In genomic region chr6:111745186-111745585, GRCh38 we compare ENCODE assay signal across 15 cellular contexts.
DNase-seq lines count a peak whose midpoint lies in the region; ATAC-seq and TF ChIP-seq lines count a peak whose summit lies in the region.
"Had no signal": no experiment of that assay in that cellular context is flagged by ENCODE, and none has a peak within 500 bp of the region (broad histone marks: within the 10 kb centered on the region; RNA-seq: fewer than 3 reads in every experiment).

No MANE protein-coding gene starts in this region.

- no peaks in the 10 kb centered on the region for H3K27me3 Mint-ChIP-seq in activated CD4-positive, alpha-beta T cell treated with anti-CD3 and anti-CD28 coated beads, Interleukin-2, amount 10 ng/mL, durations not matched to agents 7 days and 5 days
- H3K27me3 Mint-ChIP-seq in GM23338 (ENCODE audit: insufficient read depth, low read depth, poor library complexity) (peaks cover 2% of the 10 kb centered on the region), endothelial cell (ENCODE audit: unreplicated experiment) (peaks cover 5% of the 10 kb centered on the region), neural progenitor cell (ENCODE audit: insufficient read depth, low read depth) (peaks cover 6% of the 10 kb centered on the region), progenitor cell of endocrine pancreas (no peaks in the 10 kb centered on the region)

- H3K9ac ChIP-seq in neural progenitor cell, result no peak overlapping the region

- H3K27ac ChIP-seq in GM23338 (ENCODE audit: low read depth) (peak overlapping the region; percentile 55; the same call in 1 of the 2 replicates), neural progenitor cell (no peak overlapping the region)
- H3K27ac ChIP-seq: neutrophil, transverse colon had no signal

- H3K27me3 ChIP-seq in GM23338 (ENCODE audit: insufficient read depth) (no peaks in the 10 kb centered on the region), neural progenitor cell (no peaks in the 10 kb centered on the region)
- H3K27me3 ChIP-seq: neutrophil had no signal

- H2AFZ ChIP-seq in GM23338 (no peak overlapping the region), neural progenitor cell (replicated peaks) (no peak overlapping the region)

- H3K4me1 ChIP-seq in GM23338 (ENCODE audit: insufficient read depth) (peaks cover 30% of the 10 kb centered on the region), neural progenitor cell (peaks cover 37% of the 10 kb centered on the region)

- H3K4me2 ChIP-seq in GM23338 (no peak overlapping the region), neural progenitor cell (peak overlapping the region; percentile 28)

- H3K4me1 Mint-ChIP-seq in activated CD4-positive, alpha-beta T cell treated with anti-CD3 and anti-CD28 coated beads, Interleukin-2, amount 10 ng/mL, durations not matched to agents 7 days and 5 days, result peaks cover 85% of the 10 kb centered on the region
- H3K4me1 Mint-ChIP-seq in GM23338, result peaks cover 43% of the 10 kb centered on the region
- peaks cover 58% of the 10 kb centered on the region for H3K4me1 Mint-ChIP-seq in endothelial cell (ENCODE audit: unreplicated experiment)
- peaks cover 63% of the 10 kb centered on the region for H3K4me1 Mint-ChIP-seq in neural progenitor cell
- peaks cover 1% of the 10 kb centered on the region for H3K4me1 Mint-ChIP-seq in progenitor cell of endocrine pancreas (ENCODE audit: low read depth)

- H3F3A ChIP-seq in GM23338 (replicated peaks; ENCODE audit: low read depth), result no peaks in the 10 kb centered on the region
- no peaks in the 10 kb centered on the region for H3F3A ChIP-seq in neural progenitor cell (ENCODE audit: low read depth)

- no peaks in the 10 kb centered on the region for H4K20me1 ChIP-seq in GM23338 (replicated peaks; ENCODE audit: insufficient read depth)
- peaks cover 16% of the 10 kb centered on the region for H4K20me1 ChIP-seq in neural progenitor cell (ENCODE audit: low read depth)

- H3K4me3 ChIP-seq in GM23338, result no peak overlapping the region
- H3K4me3 ChIP-seq in neural progenitor cell, result no peak overlapping the region
- H3K4me3 ChIP-seq: transverse colon had no signal

- TF ChIP-seq CTCF in GM23338 (conservative IDR thresholded peaks at IDR 0.05; ENCODE audit: low read depth in 2 of 2), result no peak
- no peak for TF ChIP-seq CTCF in endothelial cell (IDR thresholded peaks at IDR 0.05; ENCODE audit: unreplicated experiment)
- TF ChIP-seq CTCF in neural progenitor cell (IDR thresholded peaks at IDR 0.05), result no peak
- TF ChIP-seq CTCF in progenitor cell of endocrine pancreas (IDR thresholded peaks at IDR 0.05; ENCODE audit: unreplicated experiment), result no peak

- no peaks in the 10 kb centered on the region for H3K9me3 ChIP-seq in neural progenitor cell (ENCODE audit: low read depth)
- H3K9me3 ChIP-seq: neutrophil, transverse colon had no signal

- H3K9me2 ChIP-seq in GM23338 (ENCODE audit: insufficient read depth), result no peaks in the 10 kb centered on the region

- H3K79me2 ChIP-seq in GM23338 (replicated peaks; ENCODE audit: insufficient read depth) (peaks cover 11% of the 10 kb centered on the region; the same call in 1 of the 2 replicates), neural progenitor cell (ENCODE audit: low read depth) (peaks cover 5% of the 10 kb centered on the region)

- no peak for DNase-seq in activated CD4-positive, alpha-beta T cell treated with anti-CD3 and anti-CD28 coated beads, Interleukin-2, amount 10 ng/mL, durations not matched to agents 7 days and 5 days
- no peak for DNase-seq in activated CD4-positive, alpha-beta T cell treated with anti-CD3 and anti-CD28 coated beads for 48 hours
- no peak for DNase-seq in GM23338 (ENCODE audit: low spot score)
- no peak for DNase-seq in endothelial cell (ENCODE audit: low spot score)
- no peak for DNase-seq in neural progenitor cell (ENCODE audit: low spot score)
- no peak for DNase-seq in NCI-H2081 (lab: John Stamatoyannopoulos, UW)
- DNase-seq in HuH-7 (ENCODE audit: low spot score), result no peak
- no peak for DNase-seq in progenitor cell of endocrine pancreas (ENCODE audit: low spot score, unreplicated experiment)
- DNase-seq: HCEC 1CT; NCI-H2029; NCI-H526; OCI-M1; stimulated activated CD4-positive, alpha-beta T cell treated with anti-CD3 and anti-CD28 coated beads, Interleukin-4, amount 100 ng/mL, for 4 hours; transverse colon had no signal

- no peak overlapping the region for H3K4me3 Mint-ChIP-seq in activated CD4-positive, alpha-beta T cell treated with anti-CD3 and anti-CD28 coated beads, Interleukin-2, amount 10 ng/mL, durations not matched to agents 7 days and 5 days
- no peak overlapping the region for H3K4me3 Mint-ChIP-seq in GM23338
- peak overlapping the region; percentile 14 for H3K4me3 Mint-ChIP-seq in endothelial cell (ENCODE audit: unreplicated experiment)
- no peak overlapping the region for H3K4me3 Mint-ChIP-seq in neural progenitor cell
- no peak overlapping the region for H3K4me3 Mint-ChIP-seq in progenitor cell of endocrine pancreas (ENCODE audit: low read depth)

- peaks cover 3% of the 10 kb centered on the region for H3K9me3 Mint-ChIP-seq in activated CD4-positive, alpha-beta T cell treated with anti-CD3 and anti-CD28 coated beads, Interleukin-2, amount 10 ng/mL, durations not matched to agents 7 days and 5 days
- H3K9me3 Mint-ChIP-seq in GM23338 (no peaks in the 10 kb centered on the region), endothelial cell (ENCODE audit: unreplicated experiment) (no peaks in the 10 kb centered on the region), neural progenitor cell (no peaks in the 10 kb centered on the region), progenitor cell of endocrine pancreas (ENCODE audit: low read depth) (no peaks in the 10 kb centered on the region)

- H3K36me3 Mint-ChIP-seq in activated CD4-positive, alpha-beta T cell treated with anti-CD3 and anti-CD28 coated beads, Interleukin-2, amount 10 ng/mL, durations not matched to agents 7 days and 5 days (ENCODE audit: low read depth), result peaks cover 73% of the 10 kb centered on the region
- peaks cover 12% of the 10 kb centered on the region; the same call in 2 of the 3 replicates for H3K36me3 Mint-ChIP-seq in GM23338 (ENCODE audit: low read depth)
- H3K36me3 Mint-ChIP-seq in endothelial cell (ENCODE audit: low read depth, unreplicated experiment), result peaks cover 37% of the 10 kb centered on the region
- H3K36me3 Mint-ChIP-seq in neural progenitor cell, result peaks cover 13% of the 10 kb centered on the region
- peaks cover 9% of the 10 kb centered on the region for H3K36me3 Mint-ChIP-seq in progenitor cell of endocrine pancreas (ENCODE audit: insufficient read depth)

- H3K36me3 ChIP-seq in GM23338 (ENCODE audit: insufficient read depth), result no peaks in the 10 kb centered on the region
- H3K36me3 ChIP-seq in neural progenitor cell, result no peaks in the 10 kb centered on the region
- H3K36me3 ChIP-seq: neutrophil, transverse colon had no signal

- POLR2A ChIA-PET in activated CD4-positive, alpha-beta T cell treated with anti-CD3 and anti-CD28 coated beads, Interleukin-2, amount 10 ng/mL, durations not matched to agents 7 days and 5 days (lab: Charles Lee), result no interaction called here

- ATAC-seq in GM23338, result peak; percentile 45

- CTCF ChIA-PET in activated CD4-positive, alpha-beta T cell treated with anti-CD3 and anti-CD28 coated beads, Interleukin-2, amount 10 ng/mL, durations not matched to agents 7 days and 5 days (lab: Charles Lee), result no interaction called here

- H3K27ac Mint-ChIP-seq in activated CD4-positive, alpha-beta T cell treated with anti-CD3 and anti-CD28 coated beads, Interleukin-2, amount 10 ng/mL, durations not matched to agents 7 days and 5 days, result peak overlapping the region; percentile 51
- H3K27ac Mint-ChIP-seq in GM23338, result peak overlapping the region; percentile 81
- no peak overlapping the region for H3K27ac Mint-ChIP-seq in endothelial cell (ENCODE audit: unreplicated experiment)
- peak overlapping the region; percentile 12 for H3K27ac Mint-ChIP-seq in neural progenitor cell
- H3K27ac Mint-ChIP-seq in progenitor cell of endocrine pancreas, result no peak overlapping the region

TF ChIP-seq in GM23338, 12 proteins besides CTCF, POLR2A, EP300 and RAD21:
- no peak for TF ChIP-seq POLR2AphosphoS5 (IDR thresholded peaks at IDR 0.05; ENCODE audit: low read depth)
- no peak for TF ChIP-seq CREB1 (CRISPR knock-in tag; IDR thresholded peaks at IDR 0.05; ENCODE audit: low read depth)
- TF ChIP-seq ZNF114 (CRISPR knock-in tag; IDR thresholded peaks at IDR 0.05), result no peak
- no peak for TF ChIP-seq EZH2phosphoT487 (IDR thresholded peaks at IDR 0.05; ENCODE audit: unreplicated experiment)

Comparison
In these comparisons a context has a peak if more than half of its experiments do, and no peak if none do; other contexts are left out.
1. H3K27ac Mint-ChIP-seq: peak in activated CD4-positive, alpha-beta T cell treated with anti-CD3 and anti-CD28 coated beads, Interleukin-2, amount 10 ng/mL, durations not matched to agents 7 days and 5 days (single experiment), GM23338 (single experiment) and neural progenitor cell (single experiment); none in endothelial cell (single experiment) and progenitor cell of endocrine pancreas (single experiment).